ENCODE assay signal across 1 cellular context in the genomic region with DNA sequence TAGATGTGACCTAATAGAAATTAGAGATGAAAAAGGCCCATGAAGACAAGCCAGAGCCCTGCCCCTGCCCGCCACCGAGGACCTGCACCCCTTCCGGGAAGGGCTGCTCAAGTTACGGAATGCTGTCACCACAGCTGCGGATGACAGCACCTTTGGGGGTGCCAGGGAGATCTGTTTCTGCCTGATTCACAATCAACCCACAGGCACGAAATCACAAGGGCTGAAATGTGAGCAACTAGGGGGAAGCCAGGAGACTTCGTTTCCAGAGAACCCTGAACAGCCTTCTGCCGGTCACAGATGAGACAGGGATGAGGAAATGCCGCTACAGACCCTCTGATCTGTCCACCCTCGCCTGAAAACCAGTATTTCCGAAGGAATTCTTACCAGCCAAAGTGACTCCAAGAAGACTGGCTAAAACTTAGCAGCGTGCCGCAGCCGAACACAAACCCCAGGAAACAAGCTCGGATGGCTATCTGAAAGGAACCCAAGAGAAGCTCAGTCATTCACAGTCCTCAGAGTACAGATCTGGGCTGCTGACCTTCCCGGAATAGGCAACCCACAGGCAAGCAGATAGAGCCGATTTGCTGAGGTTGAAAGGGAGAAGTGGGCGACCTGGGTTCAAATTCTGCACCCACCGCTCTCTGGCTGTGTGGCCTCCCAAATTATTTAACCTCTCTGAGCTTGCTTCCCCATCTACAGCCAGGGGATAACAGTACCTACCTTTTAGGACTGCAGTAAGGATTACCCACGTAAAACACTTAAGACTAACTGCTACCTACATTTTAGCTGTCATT.
TF ChIP-seq lines count a peak whose summit lies in the region.

No MANE protein-coding gene starts in this region.

TF ChIP-seq in HEK293, 187 proteins besides CTCF, POLR2A, EP300 and RAD21 (continued from another document):
- no peak for TF ChIP-seq ZBTB26 (tag by site-specific recombination; optimal IDR thresholded peaks at IDR 0.05)
- TF ChIP-seq ZNF660 (tag by site-specific recombination; IDR thresholded peaks at IDR 0.05): peak; percentile 88
- TF ChIP-seq ZEB2 (tag by site-specific recombination; IDR thresholded peaks at IDR 0.05): peak; percentile 46; the same call in 1 of the 2 replicates
- peak; percentile 40 for TF ChIP-seq ZBTB8A (tag by site-specific recombination; IDR thresholded peaks at IDR 0.05)
- TF ChIP-seq ZNF600 (tag by site-specific recombination; IDR thresholded peaks at IDR 0.05): peak; percentile 93
- no peak for TF ChIP-seq ZNF639 (tag by site-specific recombination; IDR thresholded peaks at IDR 0.05)
- TF ChIP-seq ZNF792 (tag by site-specific recombination; IDR thresholded peaks at IDR 0.05): no peak
- no peak for TF ChIP-seq ZIC2 (tag by site-specific recombination; IDR thresholded peaks at IDR 0.05)
- TF ChIP-seq SP7 (tag by site-specific recombination; IDR thresholded peaks at IDR 0.05): peak; percentile 53
- TF ChIP-seq PATZ1 (tag by site-specific recombination; IDR thresholded peaks at IDR 0.05): peak; percentile 83
- TF ChIP-seq ZNF837 (tag by site-specific recombination; IDR thresholded peaks at IDR 0.05): no peak
- TF ChIP-seq ZSCAN23 (tag by site-specific recombination; IDR thresholded peaks at IDR 0.05): no peak
- no peak for TF ChIP-seq ZNF146 (tag by site-specific recombination; IDR thresholded peaks at IDR 0.05)
- no peak for TF ChIP-seq ZNF426 (tag by site-specific recombination; IDR thresholded peaks at IDR 0.05)
- TF ChIP-seq ZNF214 (tag by site-specific recombination; IDR thresholded peaks at IDR 0.05; ENCODE audit: borderline replicate concordance): no peak
- 0 out of 2 replicates have a peak, but pooled peaks have one; percentile 12 for TF ChIP-seq ZNF398 (tag by site-specific recombination; IDR thresholded peaks at IDR 0.05)
- no peak for TF ChIP-seq BCL6B (tag by site-specific recombination; IDR thresholded peaks at IDR 0.05)
- 0 out of 2 replicates have a peak, but pooled peaks have one; percentile 17 for TF ChIP-seq ZSCAN30 (tag by site-specific recombination; IDR thresholded peaks at IDR 0.05)
- TF ChIP-seq ZNF449 (tag by site-specific recombination; IDR thresholded peaks at IDR 0.05): no peak
- peak; percentile 58; the same call in 1 of the 2 replicates for TF ChIP-seq FEZF1 (tag by site-specific recombination; IDR thresholded peaks at IDR 0.05)
- TF ChIP-seq ZFP37 (tag by site-specific recombination; IDR thresholded peaks at IDR 0.05): no peak
- TF ChIP-seq ZBTB17 (tag by site-specific recombination; IDR thresholded peaks at IDR 0.05): peak; percentile 80
- no peak for TF ChIP-seq ZNF785 (tag by site-specific recombination; IDR thresholded peaks at IDR 0.05)
- TF ChIP-seq, protein P1, sequence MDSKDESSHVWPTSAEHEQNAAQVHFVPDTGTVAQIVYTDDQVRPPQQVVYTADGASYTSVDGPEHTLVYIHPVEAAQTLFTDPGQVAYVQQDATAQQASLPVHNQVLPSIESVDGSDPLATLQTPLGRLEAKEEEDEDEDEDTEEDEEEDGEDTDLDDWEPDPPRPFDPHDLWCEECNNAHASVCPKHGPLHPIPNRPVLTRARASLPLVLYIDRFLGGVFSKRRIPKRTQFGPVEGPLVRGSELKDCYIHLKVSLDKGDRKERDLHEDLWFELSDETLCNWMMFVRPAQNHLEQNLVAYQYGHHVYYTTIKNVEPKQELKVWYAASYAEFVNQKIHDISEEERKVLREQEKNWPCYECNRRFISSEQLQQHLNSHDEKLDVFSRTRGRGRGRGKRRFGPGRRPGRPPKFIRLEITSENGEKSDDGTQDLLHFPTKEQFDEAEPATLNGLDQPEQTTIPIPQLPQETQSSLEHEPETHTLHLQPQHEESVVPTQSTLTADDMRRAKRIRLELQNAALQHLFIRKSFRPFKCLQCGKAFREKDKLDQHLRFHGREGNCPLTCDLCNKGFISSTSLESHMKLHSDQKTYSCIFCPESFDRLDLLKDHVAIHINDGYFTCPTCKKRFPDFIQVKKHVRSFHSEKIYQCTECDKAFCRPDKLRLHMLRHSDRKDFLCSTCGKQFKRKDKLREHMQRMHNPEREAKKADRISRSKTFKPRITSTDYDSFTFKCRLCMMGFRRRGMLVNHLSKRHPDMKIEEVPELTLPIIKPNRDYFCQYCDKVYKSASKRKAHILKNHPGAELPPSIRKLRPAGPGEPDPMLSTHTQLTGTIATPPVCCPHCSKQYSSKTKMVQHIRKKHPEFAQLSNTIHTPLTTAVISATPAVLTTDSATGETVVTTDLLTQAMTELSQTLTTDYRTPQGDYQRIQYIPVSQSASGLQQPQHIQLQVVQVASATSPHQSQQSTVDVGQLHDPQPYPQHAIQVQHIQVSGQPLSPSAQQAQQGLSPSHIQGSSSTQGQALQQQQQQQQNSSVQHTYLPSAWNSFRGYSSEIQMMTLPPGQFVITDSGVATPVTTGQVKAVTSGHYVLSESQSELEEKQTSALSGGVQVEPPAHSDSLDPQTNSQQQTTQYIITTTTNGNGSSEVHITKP (tag by site-specific recombination; IDR thresholded peaks at IDR 0.05): peak; percentile 78
- TF ChIP-seq ZNF548 (tag by site-specific recombination; IDR thresholded peaks at IDR 0.05): no peak
- peak; percentile 49 for TF ChIP-seq GLIS2 (tag by site-specific recombination; IDR thresholded peaks at IDR 0.05)
- TF ChIP-seq OSR2 (tag by site-specific recombination; IDR thresholded peaks at IDR 0.05): 0 out of 2 replicates have a peak, but pooled peaks have one; percentile 12
- peak; percentile 77 for TF ChIP-seq ZNF629 (tag by site-specific recombination; IDR thresholded peaks at IDR 0.05)
- peak; percentile 85 for TF ChIP-seq ZNF335 (tag by site-specific recombination; conservative IDR thresholded peaks at IDR 0.05)
- no peak for TF ChIP-seq ZFP69B (tag by site-specific recombination; IDR thresholded peaks at IDR 0.05)
- TF ChIP-seq ZNF423 (tag by site-specific recombination; IDR thresholded peaks at IDR 0.05): no peak
- no peak for TF ChIP-seq ZNF248 (tag by site-specific recombination; IDR thresholded peaks at IDR 0.05)
- TF ChIP-seq, protein P2, sequence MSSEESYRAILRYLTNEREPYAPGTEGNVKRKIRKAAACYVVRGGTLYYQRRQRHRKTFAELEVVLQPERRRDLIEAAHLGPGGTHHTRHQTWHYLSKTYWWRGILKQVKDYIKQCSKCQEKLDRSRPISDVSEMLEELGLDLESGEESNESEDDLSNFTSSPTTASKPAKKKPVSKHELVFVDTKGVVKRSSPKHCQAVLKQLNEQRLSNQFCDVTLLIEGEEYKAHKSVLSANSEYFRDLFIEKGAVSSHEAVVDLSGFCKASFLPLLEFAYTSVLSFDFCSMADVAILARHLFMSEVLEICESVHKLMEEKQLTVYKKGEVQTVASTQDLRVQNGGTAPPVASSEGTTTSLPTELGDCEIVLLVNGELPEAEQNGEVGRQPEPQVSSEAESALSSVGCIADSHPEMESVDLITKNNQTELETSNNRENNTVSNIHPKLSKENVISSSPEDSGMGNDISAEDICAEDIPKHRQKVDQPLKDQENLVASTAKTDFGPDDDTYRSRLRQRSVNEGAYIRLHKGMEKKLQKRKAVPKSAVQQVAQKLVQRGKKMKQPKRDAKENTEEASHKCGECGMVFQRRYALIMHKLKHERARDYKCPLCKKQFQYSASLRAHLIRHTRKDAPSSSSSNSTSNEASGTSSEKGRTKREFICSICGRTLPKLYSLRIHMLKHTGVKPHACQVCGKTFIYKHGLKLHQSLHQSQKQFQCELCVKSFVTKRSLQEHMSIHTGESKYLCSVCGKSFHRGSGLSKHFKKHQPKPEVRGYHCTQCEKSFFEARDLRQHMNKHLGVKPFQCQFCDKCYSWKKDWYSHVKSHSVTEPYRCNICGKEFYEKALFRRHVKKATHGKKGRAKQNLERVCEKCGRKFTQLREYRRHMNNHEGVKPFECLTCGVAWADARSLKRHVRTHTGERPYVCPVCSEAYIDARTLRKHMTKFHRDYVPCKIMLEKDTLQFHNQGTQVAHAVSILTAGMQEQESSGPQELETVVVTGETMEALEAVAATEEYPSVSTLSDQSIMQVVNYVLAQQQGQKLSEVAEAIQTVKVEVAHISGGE (tag by site-specific recombination; conservative IDR thresholded peaks at IDR 0.05; ENCODE audit: low read depth): 0 out of 2 replicates have a peak, but pooled peaks have one; percentile 26
- peak; percentile 70 for TF ChIP-seq GLIS1 (tag by site-specific recombination; IDR thresholded peaks at IDR 0.05)
- TF ChIP-seq ZBTB20 (tag by site-specific recombination; IDR thresholded peaks at IDR 0.05): peak; percentile 54; the same call in 1 of the 2 replicates
